15 cellular contexts compared by ENCODE assay signal in the genomic region with DNA sequence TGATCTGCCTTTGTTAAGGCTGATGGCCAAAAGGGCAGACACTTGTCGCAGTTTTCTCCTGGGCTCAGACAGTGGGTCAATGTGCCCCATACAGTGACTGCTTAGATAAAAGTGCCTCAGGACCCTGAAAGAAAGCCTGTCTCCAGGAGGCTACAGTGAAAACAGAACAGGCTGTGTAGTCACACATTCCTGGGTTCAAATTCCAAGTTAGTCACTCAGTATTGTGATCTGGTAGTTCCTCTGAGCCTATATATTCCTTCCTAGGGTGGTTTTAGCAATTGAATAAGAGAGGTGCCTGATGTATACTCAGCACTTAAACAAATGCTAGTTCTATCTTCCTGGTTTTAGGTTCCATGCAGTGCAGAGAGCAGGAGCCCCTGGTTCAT. TPM values are rescaled to one million over a fixed set of nuclear protein-coding genes. Genes with fewer than 3 reads are reported as not detected.
DNase-seq lines count a peak whose midpoint lies in the region; ATAC-seq and TF ChIP-seq lines count a peak whose summit lies in the region.
"Had no signal": no experiment of that assay in that cellular context is flagged by ENCODE, and none has a peak within 500 bp of the region (broad histone marks: within the 10 kb centered on the region; RNA-seq: fewer than 3 reads in every experiment).

No MANE protein-coding gene starts in this region.

- peak; percentile 49 for DNase-seq in AG08396 (ENCODE audit: low spot score)
- peak; percentile 12 for DNase-seq in PC-3
- DNase-seq in epithelial cell of prostate (ENCODE audit: low read depth, low spot score), result no peak
- DNase-seq in aorta, result no peak
- no peak for DNase-seq in omental fat pad (ENCODE audit: low spot score)
- no peak for DNase-seq in cerebellar cortex (ENCODE audit: low spot score)
- DNase-seq: activated CD4-positive, alpha-beta T cell treated with anti-CD3 and anti-CD28 coated beads for 36 hours; activated T-cell treated with anti-CD3 and anti-CD28 coated beads, Interleukin-2, amount 50 U/mL, for 24 hours; effector memory CD8-positive, alpha-beta T cell; left ventricle myocardium superior; ovary; T-helper 1 cell; upper lobe of left lung had no signal

- intact Hi-C loops in PC-3 (cut with micrococcal nuclease) (no loop called here), aorta (cut with DNase I) (no loop called here)

- H3K9me2 ChIP-seq in PC-3 (replicated peaks; ENCODE audit: low read length), result no peaks in the 10 kb centered on the region

- H3K4me2 ChIP-seq in PC-3 (ENCODE audit: low read length), result no peak overlapping the region

- H2AFZ ChIP-seq in PC-3 (ENCODE audit: low read length), result no peak overlapping the region

- CTCF ChIA-PET in PC-3 (lab: Charles Lee), result no interaction called here

- TF ChIP-seq CTCF in PC-3 (conservative IDR thresholded peaks at IDR 0.05; ENCODE audit: low read depth, low read length) (no peak), omental fat pad (IDR thresholded peaks at IDR 0.05) (no peak)

- ATAC-seq in PC-3, result no peak
- no peak for ATAC-seq in HG03095 (IDR thresholded peaks at IDR 0.05; ENCODE audit: unreplicated experiment)
- no peak for ATAC-seq in aorta (ENCODE audit: low FRiP score)
- no peak for ATAC-seq in omental fat pad (ENCODE audit: low FRiP score)
- ATAC-seq: activated CD4-positive, alpha-beta T cell treated with anti-CD3 and anti-CD28 coated beads for 36 hours; effector memory CD8-positive, alpha-beta T cell; left ventricle myocardium superior had no signal

- 95 to 97% methylated on average over 1 of the region's 1 CpG for WGBS in aorta, 2 donors

- no peaks in the 10 kb centered on the region for H3K79me2 ChIP-seq in PC-3 (ENCODE audit: low read length)

- no peaks in the 10 kb centered on the region for H3F3A ChIP-seq in PC-3 (ENCODE audit: low read length, unreplicated experiment)

- H3K36me3 ChIP-seq in PC-3 (ENCODE audit: low read depth, low read length), result no peaks in the 10 kb centered on the region
- H3K36me3 ChIP-seq in muscle layer of duodenum (ENCODE audit: control insufficient read depth in 1 of 2, insufficient read depth in 2 of 2, low read length in 2 of 2), result no peaks in the 10 kb centered on the region
- H3K36me3 ChIP-seq in aorta (ENCODE audit: control insufficient read depth in 1 of 2, insufficient read depth in 2 of 2, low read length in 1 of 2), result no peaks in the 10 kb centered on the region
- H3K36me3 ChIP-seq: ovary, upper lobe of left lung had no signal

- no peaks in the 10 kb centered on the region for H3K27me3 ChIP-seq in PC-3 (ENCODE audit: low read length)
- no peaks in the 10 kb centered on the region for H3K27me3 ChIP-seq in muscle layer of duodenum (ENCODE audit: low read depth, low read length)
- H3K27me3 ChIP-seq in aorta (ENCODE audit: control insufficient read depth in 1 of 2, insufficient read depth in 2 of 2, low read length in 1 of 2), result no peaks in the 10 kb centered on the region
- H3K27me3 ChIP-seq: ovary, upper lobe of left lung had no signal

- no peaks in the 10 kb centered on the region for H3K9me3 ChIP-seq in PC-3 (ENCODE audit: low read length)
- no peaks in the 10 kb centered on the region for H3K9me3 ChIP-seq in muscle layer of duodenum (ENCODE audit: control insufficient read depth in 1 of 2, low read length in 2 of 2)
- H3K9me3 ChIP-seq in aorta (ENCODE audit: control insufficient read depth, low read length), result no peaks in the 10 kb centered on the region
- H3K9me3 ChIP-seq: ovary, upper lobe of left lung had no signal

- no peaks in the 10 kb centered on the region for H4K20me1 ChIP-seq in PC-3 (ENCODE audit: low read length)

- POLR2A ChIA-PET in PC-3 (lab: Charles Lee; ENCODE audit: unreplicated experiment), result no interaction called here

- no TSS peak for BruUV-seq in PC-3 (replicated peaks; lab: Mats Ljungman, UMichigan)

- H3K4me3 ChIP-seq in PC-3 (ENCODE audit: low read length) (no peak overlapping the region), muscle layer of duodenum (ENCODE audit: low read depth in 1 of 2, low read length in 2 of 2) (no peak overlapping the region), aorta (ENCODE audit: low read length in 2 of 2) (no peak overlapping the region)
- H3K4me3 ChIP-seq: ovary, upper lobe of left lung had no signal

- no peak overlapping the region for H3K9ac ChIP-seq in PC-3 (ENCODE audit: low read length)

- H3K4me1 ChIP-seq in PC-3 (ENCODE audit: insufficient read depth, low read length) (peaks cover 33% of the 10 kb centered on the region), muscle layer of duodenum (ENCODE audit: control insufficient read depth in 1 of 2, insufficient read depth in 2 of 2, low read length in 2 of 2) (no peaks in the 10 kb centered on the region), aorta (ENCODE audit: control insufficient read depth in 1 of 2, insufficient read depth in 2 of 2, low read length in 2 of 2) (peaks cover 6 to 19% of the 10 kb centered on the region in 2 donors)

- H3K27ac ChIP-seq in PC-3 (ENCODE audit: low read length) (no peak overlapping the region), epithelial cell of prostate (peak overlapping the region; percentile 77), muscle layer of duodenum (ENCODE audit: low read length) (peak overlapping the region; percentile 25), aorta (ENCODE audit: low read depth in 1 of 2, low read length in 2 of 2) (peak overlapping the region in 1 of 2 donors; percentile 8)
- H3K27ac ChIP-seq: ovary, upper lobe of left lung had no signal

RNA-seq across cellular contexts. Expression of gene RPL37A, which starts 54.4 kb away (rescaled TPM):
- total RNA-seq in PC-3 (2014; rRNA removed) (1,848 and 2,472 TPM in 2 replicates), aorta (1,000 to 10,000 TPM; 1,684 to 1,766 TPM), omental fat pad (1,000 to 10,000 TPM; 1,064 to 1,421 (median 1,319) TPM)
- polyA plus RNA-seq in aorta, result 1,000 to 10,000 TPM; 4,723 to 6,118 TPM

Comparison
In these comparisons a context has a peak if more than half of its experiments do, and no peak if none do; other contexts are left out.
1. DNase-seq: peak in AG08396 (single experiment) and PC-3 (single experiment); none in epithelial cell of prostate (single experiment), aorta (0 of 2), omental fat pad (single experiment) and cerebellar cortex (single experiment).